Comparison of ENCODE assay signal across 17 cellular contexts in the genomic region with DNA sequence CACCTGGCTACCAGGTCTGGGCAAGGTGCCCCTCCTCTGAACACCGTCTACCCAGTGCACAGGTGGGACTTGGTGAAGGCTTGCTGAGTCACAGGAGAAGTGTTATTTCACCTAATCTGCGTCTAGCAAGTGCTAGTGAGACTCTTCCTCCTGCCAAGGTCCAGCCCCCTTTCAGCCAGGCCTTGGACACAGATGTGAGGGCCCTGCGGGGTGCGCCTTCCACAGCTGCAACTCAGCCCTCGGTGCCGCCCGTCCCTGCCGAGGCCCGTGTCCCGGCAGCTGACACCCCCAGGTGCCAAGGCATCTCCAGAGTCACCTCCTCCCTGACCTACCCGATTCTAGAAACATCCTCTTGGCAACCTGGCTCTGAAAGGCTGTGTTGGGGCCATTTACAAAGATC. TPM values are rescaled to one million over a fixed set of nuclear protein-coding genes. Genes with fewer than 3 reads are reported as not detected.
"Had no signal": no experiment of that assay in that cellular context is flagged by ENCODE, and none has a peak within 500 bp of the region (broad histone marks: within the 10 kb centered on the region; RNA-seq: fewer than 3 reads in every experiment).

No MANE protein-coding gene starts in this region.

- H3K27me3 ChIP-seq: ascending aorta, esophagus muscularis mucosa, right lobe of liver had no signal

- H3K4me1 ChIP-seq: ascending aorta, right lobe of liver had no signal

- H3K36me3 ChIP-seq: ascending aorta, right lobe of liver had no signal

- H3K27ac ChIP-seq: ascending aorta, esophagus muscularis mucosa, right lobe of liver had no signal

- H3K4me3 ChIP-seq: ascending aorta, esophagus muscularis mucosa, right lobe of liver, smooth muscle cell had no signal

- H3K27ac Mint-ChIP-seq: activated T-helper 17 cell treated with anti-CD3 and anti-CD28 coated beads, Interleukin-2, amount 50 U/mL, for 72 hours; natural killer cell treated with Interleukin-12 subunit alpha and Interleukin-12 subunit beta and Interleukin-15 and Interleukin-18, amount 100 ng/mL, for 72 hours; stimulated activated naive CD8-positive, alpha-beta T cell treated with anti-CD3 and anti-CD28 coated beads, Interleukin-15, amount 100 ng/mL, for 72 hours had no signal

- H3K9me3 Mint-ChIP-seq: activated T-helper 17 cell treated with anti-CD3 and anti-CD28 coated beads, Interleukin-2, amount 50 U/mL, for 72 hours; natural killer cell treated with Interleukin-12 subunit alpha and Interleukin-12 subunit beta and Interleukin-15 and Interleukin-18, amount 100 ng/mL, for 72 hours; stimulated activated naive CD8-positive, alpha-beta T cell treated with anti-CD3 and anti-CD28 coated beads, Interleukin-15, amount 100 ng/mL, for 72 hours had no signal

- H3K9me3 ChIP-seq: ascending aorta, esophagus muscularis mucosa, right lobe of liver had no signal

- DNase-seq: activated CD4-positive, alpha-beta T cell treated with anti-CD3 and anti-CD28 coated beads, Interleukin-2, amount 50 U/mL, for 4 hours; activated CD4-positive, CD25-positive, alpha-beta regulatory T cell treated with anti-CD3 and anti-CD28 coated beads, Interleukin-2, amount 50 U/mL, for 72 hours; activated naive CD4-positive, alpha-beta T cell treated with Interleukin-2 at 50 U/mL for 16 hours; glutamatergic neuron; kidney; left ventricle myocardium superior; mesendoderm; right lobe of liver; stimulated activated naive CD8-positive, alpha-beta T cell treated with anti-CD3 and anti-CD28 coated beads, Interleukin-15, amount 100 ng/mL, for 72 hours; T-helper 1 cell had no signal

- H3K4me1 Mint-ChIP-seq: activated T-helper 17 cell treated with anti-CD3 and anti-CD28 coated beads, Interleukin-2, amount 50 U/mL, for 72 hours; stimulated activated naive CD8-positive, alpha-beta T cell treated with anti-CD3 and anti-CD28 coated beads, Interleukin-15, amount 100 ng/mL, for 72 hours had no signal

- H3K4me2 ChIP-seq: smooth muscle cell had no signal

- H3K4me3 Mint-ChIP-seq: activated T-helper 17 cell treated with anti-CD3 and anti-CD28 coated beads, Interleukin-2, amount 50 U/mL, for 72 hours; natural killer cell treated with Interleukin-12 subunit alpha and Interleukin-12 subunit beta and Interleukin-15 and Interleukin-18, amount 100 ng/mL, for 72 hours; stimulated activated naive CD8-positive, alpha-beta T cell treated with anti-CD3 and anti-CD28 coated beads, Interleukin-15, amount 100 ng/mL, for 72 hours had no signal

- ATAC-seq: activated T-helper 17 cell treated with anti-CD3 and anti-CD28 coated beads, Interleukin-2, amount 50 U/mL, for 72 hours; left ventricle myocardium superior; natural killer cell treated with Interleukin-12 subunit alpha and Interleukin-12 subunit beta and Interleukin-15 and Interleukin-18, amount 100 ng/mL, for 72 hours; right lobe of liver; stimulated activated naive CD8-positive, alpha-beta T cell treated with anti-CD3 and anti-CD28 coated beads, Interleukin-15, amount 100 ng/mL, for 72 hours had no signal

- H3K36me3 Mint-ChIP-seq: natural killer cell treated with Interleukin-12 subunit alpha and Interleukin-12 subunit beta and Interleukin-15 and Interleukin-18, amount 100 ng/mL, for 72 hours had no signal

RNA-seq across cellular contexts. Expression of a gene that starts 55.1 kb away (rescaled TPM):
- total RNA-seq: activated T-helper 17 cell treated with anti-CD3 and anti-CD28 coated beads, Interleukin-2, amount 50 U/mL, for 72 hours; fibroblast of villous mesenchyme; natural killer cell treated with Interleukin-12 subunit alpha and Interleukin-12 subunit beta and Interleukin-15 and Interleukin-18, amount 100 ng/mL, for 72 hours; pulmonary artery endothelial cell; smooth muscle cell had no signal
- polyA plus RNA-seq: smooth muscle cell had no signal
